14 cellular contexts compared by ENCODE assay signal in genomic region chr5:144333336-144333920, GRCh38.
DNase-seq lines count a peak whose midpoint lies in the region; ATAC-seq and TF ChIP-seq lines count a peak whose summit lies in the region.
"Had no signal": no experiment of that assay in that cellular context is flagged by ENCODE, and none has a peak within 500 bp of the region (broad histone marks: within the 10 kb centered on the region; RNA-seq: fewer than 3 reads in every experiment).

No MANE protein-coding gene starts in this region.

- DNase-seq in GM12865 (ENCODE audit: low read depth) (peak; percentile 30), mesenteric fat pad (ENCODE audit: low spot score) (no peak), G401 (ENCODE audit: low spot score) (no peak), mucosa of gallbladder (ENCODE audit: low spot score) (no peak)
- no peak for DNase-seq in stimulated activated naive CD4-positive, alpha-beta T cell (lab: John Stamatoyannopoulos, UW)
- DNase-seq: activated effector memory CD4-positive, alpha-beta T cell treated with anti-CD3 and anti-CD28 coated beads, Interleukin-2, amount 50 U/mL, for 16 hours; BE2C; Kasumi-1; naive thymus-derived CD8-positive, alpha-beta T cell; PC-3; WERI-Rb-1 had no signal

- H3K4me3 ChIP-seq in GM12865 (ENCODE audit: low read depth, low read length) = no peak overlapping the region

- peaks cover 30% of the 10 kb centered on the region for H3K4me1 Mint-ChIP-seq in brain
- H3K4me1 Mint-ChIP-seq: naive thymus-derived CD8-positive, alpha-beta T cell had no signal

- H3K4me3 Mint-ChIP-seq in brain = no peak overlapping the region
- H3K4me3 Mint-ChIP-seq: naive thymus-derived CD8-positive, alpha-beta T cell had no signal

- H3K9me3 Mint-ChIP-seq in brain = peaks cover 0 to 2% (median 0%) of the 10 kb centered on the region in 5 experiments

- no peaks in the 10 kb centered on the region for H3K27me3 Mint-ChIP-seq in brain

- in situ Hi-C loops in G401 (cut with HindIII; ENCODE audit: low sequenced_read_pairs) = no loop called here

- peak overlapping the region in 4 of 5 experiments; percentile 30 to 93 (median 42) for H3K27ac Mint-ChIP-seq in brain
- H3K27ac Mint-ChIP-seq: naive thymus-derived CD8-positive, alpha-beta T cell had no signal

- ATAC-seq in GM21526 (IDR thresholded peaks at IDR 0.05; ENCODE audit: low FRiP score, unreplicated experiment) (peak; percentile 66), HG03442 (IDR thresholded peaks at IDR 0.05; ENCODE audit: unreplicated experiment) (peak; percentile 60)
- ATAC-seq: naive thymus-derived CD8-positive, alpha-beta T cell; PC-3 had no signal

- H3K36me3 Mint-ChIP-seq in brain = no peaks in the 10 kb centered on the region
- H3K36me3 Mint-ChIP-seq: naive thymus-derived CD8-positive, alpha-beta T cell had no signal

- TF ChIP-seq CTCF in GM12865 (IDR thresholded peaks at IDR 0.05; ENCODE audit: insufficient read depth, low read depth, low read length, missing control alignments) = no peak
- TF ChIP-seq CTCF in brain (conservative IDR thresholded peaks at IDR 0.05) = no peak
